ENCODE assay signal across 8 cellular contexts in the genomic region with DNA sequence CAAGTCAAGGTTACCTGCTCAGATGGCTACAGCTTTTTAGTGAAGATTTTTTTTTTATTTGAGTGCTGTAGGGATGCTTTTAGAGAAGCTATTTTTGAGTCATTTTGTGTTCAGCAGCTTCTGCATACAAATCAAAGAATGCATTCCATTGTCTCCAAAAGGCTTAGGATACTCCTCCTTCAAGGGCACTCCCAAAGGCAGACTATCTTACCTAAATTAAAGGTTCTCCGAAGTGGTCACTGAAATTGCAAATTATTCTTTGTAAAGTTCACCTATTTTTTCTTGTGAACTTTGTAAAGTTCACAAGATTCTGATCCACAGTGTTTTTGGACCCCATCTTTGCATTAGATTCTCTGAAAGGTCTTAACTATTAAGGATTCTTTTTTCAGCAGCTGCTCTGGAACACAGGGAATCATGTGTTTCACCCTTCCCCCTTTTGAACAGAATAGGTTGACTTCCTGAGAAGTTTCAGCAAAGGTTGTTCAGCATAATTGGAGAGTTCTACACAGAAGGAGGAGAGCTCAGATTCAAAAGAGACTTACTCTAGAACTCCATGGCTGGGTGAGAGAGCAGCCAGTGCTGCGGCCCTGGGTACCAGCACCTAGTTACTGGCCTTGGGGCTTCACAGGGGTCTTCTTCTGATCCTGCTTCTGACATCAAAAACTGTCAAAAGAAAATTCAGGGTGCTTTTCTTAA. TPM values are rescaled to one million over a fixed set of nuclear protein-coding genes. Genes with fewer than 3 reads are reported as not detected.
DNase-seq lines count a peak whose midpoint lies in the region; ATAC-seq and TF ChIP-seq lines count a peak whose summit lies in the region.

No MANE protein-coding gene starts in this region.

- no peak for TF ChIP-seq RAD21 in SK-N-SH (IDR thresholded peaks at IDR 0.05; ENCODE audit: low read length)

- peaks cover 16% of the 10 kb centered on the region; the same call in 1 of the 2 replicates for H3K79me2 ChIP-seq in SK-N-SH (ENCODE audit: insufficient read depth)

- intact Hi-C loops in transverse colon (cut with DNase I; ENCODE audit: low total_unique reads) = no loop called here

- peaks cover 38% of the 10 kb centered on the region for H3K4me1 Mint-ChIP-seq in activated CD8-positive, alpha-beta memory T cell treated with anti-CD3 and anti-CD28 coated beads, Interleukin-2, amount 10 ng/mL, durations not matched to agents 7 days and 5 days

- H3K4me3 ChIP-seq in SK-N-SH (ENCODE audit: low read depth in 2 of 2, low read length in 1 of 2) (no peak overlapping the region), gastroesophageal sphincter (peak overlapping the region in 1 of 2 donors; percentile 2), transverse colon (no peak overlapping the region), WERI-Rb-1 (ENCODE audit: low read depth, low read length) (no peak overlapping the region)

- H3K27me3 ChIP-seq in SK-N-SH (ENCODE audit: insufficient read depth) (no peaks in the 10 kb centered on the region), gastroesophageal sphincter (no peaks in the 10 kb centered on the region), transverse colon (no peaks in the 10 kb centered on the region), WERI-Rb-1 (ENCODE audit: insufficient read depth, low read depth, severe bottlenecking) (no peaks in the 10 kb centered on the region)

- no peaks in the 10 kb centered on the region for H3K27me3 Mint-ChIP-seq in activated CD8-positive, alpha-beta memory T cell treated with anti-CD3 and anti-CD28 coated beads, Interleukin-2, amount 10 ng/mL, durations not matched to agents 7 days and 5 days

- peaks cover 1% of the 10 kb centered on the region for H3K9me3 Mint-ChIP-seq in activated CD8-positive, alpha-beta memory T cell treated with anti-CD3 and anti-CD28 coated beads, Interleukin-2, amount 10 ng/mL, durations not matched to agents 7 days and 5 days (ENCODE audit: low read depth)

- ATAC-seq in activated CD8-positive, alpha-beta memory T cell treated with anti-CD3 and anti-CD28 coated beads, Interleukin-2, amount 10 ng/mL, durations not matched to agents 7 days and 5 days = peak; percentile 48
- ATAC-seq in gastroesophageal sphincter (no peak), GM18858 (IDR thresholded peaks at IDR 0.05; ENCODE audit: unreplicated experiment) (no peak)

- peak overlapping the region; percentile 85 for H3K27ac Mint-ChIP-seq in activated CD8-positive, alpha-beta memory T cell treated with anti-CD3 and anti-CD28 coated beads, Interleukin-2, amount 10 ng/mL, durations not matched to agents 7 days and 5 days

- peaks cover 1% of the 10 kb centered on the region; the same call in 1 of the 2 replicates for H3K9me3 ChIP-seq in SK-N-SH
- peaks cover 0 to 1% (median 0%) of the 10 kb centered on the region in 3 donors for H3K9me3 ChIP-seq in gastroesophageal sphincter
- H3K9me3 ChIP-seq in transverse colon = no peaks in the 10 kb centered on the region
- H3K9me3 ChIP-seq in WERI-Rb-1 (ENCODE audit: severe bottlenecking) = no peaks in the 10 kb centered on the region

- peak overlapping the region; percentile 29; the same call in 1 of the 2 replicates for H2AFZ ChIP-seq in SK-N-SH (ENCODE audit: low read depth)

- 54% methylated on average over 2 of the region's 2 CpGs for WGBS in SK-N-SH (ENCODE audit: low lambda C conversion rate)
- WGBS in gastroesophageal sphincter (ENCODE audit: low coverage in 1 of 2), 2 donors = 59 to 78% methylated on average over 2 of the region's 2 CpGs
- 50 to 85% methylated on average over 1 to 2 of the region's 2 CpGs for WGBS in transverse colon (ENCODE audit: low coverage in 1 of 2), 2 donors

- H3K36me3 ChIP-seq in SK-N-SH (replicated peaks in 1 of 2; ENCODE audit: control insufficient read depth in 1 of 2, insufficient read depth in 2 of 2, low read length in 1 of 2) (peaks cover 38 to 54% of the 10 kb centered on the region in 2 experiments), gastroesophageal sphincter (peaks cover 0 to 47% of the 10 kb centered on the region in 2 donors), transverse colon (no peaks in the 10 kb centered on the region), WERI-Rb-1 (peaks cover 21% of the 10 kb centered on the region)

- H3K27ac ChIP-seq in SK-N-SH (ENCODE audit: low read depth in 2 of 2, low read length in 1 of 2) (peak overlapping the region; percentile 53 to 64), gastroesophageal sphincter (peak overlapping the region; percentile 55 to 85 (median 70)), transverse colon (peak overlapping the region; percentile 9 to 42 (median 36)), WERI-Rb-1 (no peak overlapping the region)

- TF ChIP-seq EP300 in SK-N-SH (IDR thresholded peaks at IDR 0.05; ENCODE audit: borderline replicate concordance in 1 of 2, low read depth in 1 of 2, low read length in 1 of 2) = no peak
- no peak for TF ChIP-seq EP300 in gastroesophageal sphincter (IDR thresholded peaks at IDR 0.05)
- no peak for TF ChIP-seq EP300 in transverse colon (IDR thresholded peaks at IDR 0.05; ENCODE audit: low read depth)

- no peaks in the 10 kb centered on the region for H3K9me2 ChIP-seq in SK-N-SH

- peaks cover 27 to 31% of the 10 kb centered on the region in 2 experiments; a peak in 3 of 4 replicates for H3K4me1 ChIP-seq in SK-N-SH (ENCODE audit: control insufficient read depth in 1 of 2, insufficient read depth in 2 of 2, low read depth in 1 of 2, low read length in 1 of 2)
- H3K4me1 ChIP-seq in gastroesophageal sphincter = peaks cover 8 to 42% (median 16%) of the 10 kb centered on the region in 3 donors
- H3K4me1 ChIP-seq in transverse colon = peaks cover 5 to 31% (median 12%) of the 10 kb centered on the region in 4 donors

- peak overlapping the region; percentile 51 for H3K4me2 ChIP-seq in SK-N-SH

- no peak for TF ChIP-seq POLR2A in gastroesophageal sphincter (IDR thresholded peaks at IDR 0.05)
- no peak for TF ChIP-seq POLR2A in transverse colon (IDR thresholded peaks at IDR 0.05)

- TF ChIP-seq CTCF in SK-N-SH (IDR thresholded peaks at IDR 0.05) = no peak
- no peak for TF ChIP-seq CTCF in gastroesophageal sphincter (IDR thresholded peaks at IDR 0.05)
- TF ChIP-seq CTCF in transverse colon (IDR thresholded peaks at IDR 0.05) = no peak
- TF ChIP-seq CTCF in WERI-Rb-1 (IDR thresholded peaks at IDR 0.05; ENCODE audit: low read depth, low read length) = no peak

- no peaks in the 10 kb centered on the region for H4K20me1 ChIP-seq in SK-N-SH (ENCODE audit: insufficient read depth)

- POLR2A ChIA-PET in SK-N-SH (lab: Yijun Ruan, JAX) = interaction anchor here (1.5 kb wide), 1 partner anchor 14 kb away, joined by 5 read pairs; no protein-coding TSS in a partner anchor

- peaks cover 60% of the 10 kb centered on the region for H3K36me3 Mint-ChIP-seq in activated CD8-positive, alpha-beta memory T cell treated with anti-CD3 and anti-CD28 coated beads, Interleukin-2, amount 10 ng/mL, durations not matched to agents 7 days and 5 days

- no peak for DNase-seq in activated CD8-positive, alpha-beta memory T cell treated with anti-CD3 and anti-CD28 coated beads, Interleukin-2, amount 10 ng/mL, durations not matched to agents 7 days and 5 days
- DNase-seq in activated CD8-positive, alpha-beta memory T cell treated with anti-CD3 and anti-CD28 coated beads, Interleukin-2, amount 50 U/mL, for 4 hours = no peak
- no peak for DNase-seq in SK-N-SH
- DNase-seq in transverse colon = no peak
- DNase-seq in NCI-H1694 (lab: John Stamatoyannopoulos, UW) = no peak
- DNase-seq in WERI-Rb-1 = no peak

- H3K9ac ChIP-seq in SK-N-SH = no peak overlapping the region; the same call in 1 of the 2 replicates

- peaks cover 2% of the 10 kb centered on the region for H3F3A ChIP-seq in SK-N-SH (replicated peaks; ENCODE audit: insufficient read depth)

- in situ Hi-C loops in transverse colon (cut with MboI; ENCODE audit: low pct_ligation_motif_present in 1 of 4, low pct_unique_long_range_greater_than_20kb in 1 of 4, low sequenced_read_pairs in 3 of 4) = no loop called here

- CTCF ChIA-PET in activated CD8-positive, alpha-beta memory T cell treated with anti-CD3 and anti-CD28 coated beads, Interleukin-2, amount 10 ng/mL, durations not matched to agents 7 days and 5 days (lab: Charles Lee) = interaction anchor here (0.7 to 2.7 kb wide), 10 partner anchors 9 to 174 kb away, joined by 3 to 27 read pairs (median 3); a partner anchor contains a TSS
- CTCF ChIA-PET in SK-N-SH (lab: Yijun Ruan, JAX) = interaction anchor here (0.8 to 1.9 kb wide), 7 partner anchors 17 to 179 kb away, joined by 3 to 8 read pairs (median 4); no protein-coding TSS in a partner anchor

- peak overlapping the region; percentile 50 for H3K4me3 Mint-ChIP-seq in activated CD8-positive, alpha-beta memory T cell treated with anti-CD3 and anti-CD28 coated beads, Interleukin-2, amount 10 ng/mL, durations not matched to agents 7 days and 5 days

TF ChIP-seq in SK-N-SH, 30 proteins besides CTCF, POLR2A, EP300 and RAD21 (continues in another document):
- TF ChIP-seq FOXJ3 (CRISPR knock-in tag; IDR thresholded peaks at IDR 0.05) = no peak
- no peak for TF ChIP-seq RFX5 (IDR thresholded peaks at IDR 0.05; ENCODE audit: low read length)
- TF ChIP-seq ELF1 (IDR thresholded peaks at IDR 0.05) = no peak
- no peak for TF ChIP-seq NFIC (IDR thresholded peaks at IDR 0.05; ENCODE audit: borderline replicate concordance)
- TF ChIP-seq, protein P1, sequence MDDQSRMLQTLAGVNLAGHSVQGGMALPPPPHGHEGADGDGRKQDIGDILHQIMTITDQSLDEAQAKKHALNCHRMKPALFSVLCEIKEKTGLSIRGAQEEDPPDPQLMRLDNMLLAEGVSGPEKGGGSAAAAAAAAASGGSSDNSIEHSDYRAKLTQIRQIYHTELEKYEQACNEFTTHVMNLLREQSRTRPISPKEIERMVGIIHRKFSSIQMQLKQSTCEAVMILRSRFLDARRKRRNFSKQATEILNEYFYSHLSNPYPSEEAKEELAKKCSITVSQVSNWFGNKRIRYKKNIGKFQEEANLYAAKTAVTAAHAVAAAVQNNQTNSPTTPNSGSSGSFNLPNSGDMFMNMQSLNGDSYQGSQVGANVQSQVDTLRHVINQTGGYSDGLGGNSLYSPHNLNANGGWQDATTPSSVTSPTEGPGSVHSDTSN (IDR thresholded peaks at IDR 0.05) = no peak
- TF ChIP-seq EZH2phosphoT487 (IDR thresholded peaks at IDR 0.05; ENCODE audit: borderline replicate concordance, low read depth) = no peak

RNA-seq across cellular contexts. Expression of a gene that starts 14.5 kb away (rescaled TPM):
- total RNA-seq in activated CD8-positive, alpha-beta memory T cell treated with anti-CD3 and anti-CD28 coated beads, Interleukin-2, amount 10 ng/mL, durations not matched to agents 7 days and 5 days = 10 to 100 TPM; 27.6 to 36.7 TPM
- 12.7 and 20.7 TPM in 2 replicates for polyA plus RNA-seq in SK-N-SH (2012; rRNA removed)
- 15.0 TPM in 2 replicates for polyA plus RNA-seq in SK-N-SH (2012; cell fraction: cytosol; rRNA removed)
- polyA plus RNA-seq in SK-N-SH (2012; cell fraction: nucleus; rRNA removed) = 25.7 and 44.2 TPM in 2 replicates
- total RNA-seq in gastroesophageal sphincter (10 to 100 TPM; 64.7 to 96.0 (median 77.3) TPM), transverse colon (10 to 100 TPM; 11.9 to 37.8 (median 22.5) TPM)

RNA-seq across cellular contexts. Expression of a gene that starts 55.4 kb away (rescaled TPM):
- not detected for total RNA-seq in activated CD8-positive, alpha-beta memory T cell treated with anti-CD3 and anti-CD28 coated beads, Interleukin-2, amount 10 ng/mL, durations not matched to agents 7 days and 5 days
- polyA plus RNA-seq in SK-N-SH (2012; rRNA removed) = not detected in 2 replicates
- polyA plus RNA-seq in SK-N-SH (2012; cell fraction: cytosol; rRNA removed) = not detected in 2 replicates
- polyA plus RNA-seq in SK-N-SH (2012; cell fraction: nucleus; rRNA removed) = not detected in 2 replicates
- under 1 TPM in 1 of 4 donors, not detected in 3; under 0.01 TPM for total RNA-seq in gastroesophageal sphincter
- total RNA-seq in transverse colon = under 1 TPM in 1 of 4 donors, not detected in 3; under 0.01 TPM
